Comparison of ENCODE assay signal across 1 cellular context in genomic region chr9:33147770-33148169, GRCh38.
TF ChIP-seq lines count a peak whose summit lies in the region.

No MANE protein-coding gene starts in this region.

TF ChIP-seq in K562, 482 proteins besides CTCF, POLR2A, EP300 and RAD21:
- no peak for TF ChIP-seq PTBP1 (IDR thresholded peaks at IDR 0.05; ENCODE audit: low read depth, low read length)
- peak; percentile 36; the same call in 1 of the 2 replicates for TF ChIP-seq FOSL1 (tag; conservative IDR thresholded peaks at IDR 0.05)
- TF ChIP-seq ATF3 (IDR thresholded peaks at IDR 0.05), result peak; percentile 35; the same call in 1 of the 2 replicates
- no peak for TF ChIP-seq ATF3 (CRISPR knock-in tag; conservative IDR thresholded peaks at IDR 0.05)
TF ChIP-seq in K562: peak in this region for 2.
